16 cellular contexts compared by ENCODE assay signal in genomic region chr9:93036887-93037475, GRCh38. TPM values are rescaled to one million over a fixed set of nuclear protein-coding genes. Genes with fewer than 3 reads are reported as not detected.
DNase-seq lines count a peak whose midpoint lies in the region; ATAC-seq, FAIRE-seq and TF ChIP-seq lines count a peak whose summit lies in the region.
"Had no signal": no experiment of that assay in that cellular context is flagged by ENCODE, and none has a peak within 500 bp of the region (broad histone marks: within the 10 kb centered on the region; RNA-seq: fewer than 3 reads in every experiment).

No MANE protein-coding gene starts in this region.

- H2AK5ac ChIP-seq in neuronal stem cell (ENCODE audit: low read depth, low read length): peak overlapping the region; percentile 92

- H3K9ac ChIP-seq in GM12878 (ENCODE audit: control insufficient read depth, insufficient read depth, low read length) (no peak overlapping the region), neuronal stem cell (ENCODE audit: low read depth, low read length, poor library complexity) (no peak overlapping the region)
- H3K9ac ChIP-seq: GM23248 had no signal

- POLR2A ChIA-PET in CD8-positive, alpha-beta memory T cell (lab: Charles Lee): interaction anchor here (1.2 to 2.0 kb wide), 5 partner anchors 9 to 48 kb away, joined by 3 to 12 read pairs (median 3); no protein-coding TSS in a partner anchor
- POLR2A ChIA-PET in GM12878 (lab: Charles Lee): interaction anchor here (1.2 kb wide), 1 partner anchor 16 kb away, joined by 3 read pairs; no protein-coding TSS in a partner anchor

- H3K4me1 Mint-ChIP-seq in CD8-positive, alpha-beta memory T cell: peaks cover 33 to 78% (median 36%) of the 10 kb centered on the region in 3 donors

- no peaks in the 10 kb centered on the region for H3K27me3 ChIP-seq in CD8-positive, alpha-beta memory T cell (ENCODE audit: insufficient read depth, low read length, poor library complexity, severe bottlenecking)
- H3K27me3 ChIP-seq in H7 (ENCODE audit: control insufficient read depth, insufficient read depth, low read length) (no peaks in the 10 kb centered on the region), GM12878 (replicated peaks in 1 of 2; ENCODE audit: control insufficient read depth in 2 of 2, insufficient read depth in 2 of 2, low read length in 1 of 2) (no peaks in the 10 kb centered on the region), neuronal stem cell (ENCODE audit: control insufficient read depth in 3 of 3, insufficient read depth in 3 of 3, low read depth in 1 of 3, low read length in 3 of 3) (peaks cover 0 to 28% (median 0%) of the 10 kb centered on the region in 3 experiments)
- H3K27me3 ChIP-seq: dorsolateral prefrontal cortex had no signal

- SMC1A ChIA-PET in GM12878 (lab: Charles Lee; ENCODE audit: uncharacterized antibody, unreplicated experiment): no interaction called here

- H2AFZ ChIP-seq in GM12878 (ENCODE audit: control insufficient read depth, low read depth, low read length) (no peak overlapping the region), neuronal stem cell (ENCODE audit: low read length) (peak overlapping the region; percentile 56)
- H2AFZ ChIP-seq: GM23248 had no signal

- no peak overlapping the region for H4K8ac ChIP-seq in neuronal stem cell (ENCODE audit: low read depth, low read length)

- peak overlapping the region; percentile 7 for H2BK12ac ChIP-seq in neuronal stem cell (ENCODE audit: low read length)

- H3K23ac ChIP-seq in neuronal stem cell (ENCODE audit: low read depth, low read length, poor library complexity): peak overlapping the region; percentile 11

- no peak for FAIRE-seq in GM12878 (lab: Jason Lieb, UNC)

- TF ChIP-seq CTCF in GM12878 (IDR thresholded peaks at IDR 0.05 in 2 of 3, conservative IDR thresholded peaks at IDR 0.05 in 1 of 3; ENCODE audit: control insufficient read depth in 2 of 3, extremely low read depth in 1 of 3, insufficient read depth in 1 of 3, low read depth in 3 of 3, low read length in 3 of 3): no peak

- H4K20me1 ChIP-seq in GM12878 (ENCODE audit: control insufficient read depth, insufficient read depth): no peaks in the 10 kb centered on the region

- no peak overlapping the region for H4K91ac ChIP-seq in neuronal stem cell (ENCODE audit: low read depth, low read length, poor library complexity)

- no peaks in the 10 kb centered on the region for H3K79me2 ChIP-seq in GM12878 (ENCODE audit: control insufficient read depth, insufficient read depth, low read length)

- H3K4me1 ChIP-seq in CD8-positive, alpha-beta memory T cell (ENCODE audit: insufficient read depth, low read length): peaks cover 32% of the 10 kb centered on the region
- H3K4me1 ChIP-seq in GM12878 (ENCODE audit: control insufficient read depth, insufficient read depth, low read length): peaks cover 9% of the 10 kb centered on the region
- peaks cover 0 to 7% of the 10 kb centered on the region in 2 donors for H3K4me1 ChIP-seq in neuronal stem cell (ENCODE audit: control insufficient read depth in 2 of 2, insufficient read depth in 1 of 2, low read depth in 1 of 2, low read length in 2 of 2)

- peak overlapping the region in 6 of 8 donors; percentile 36 to 79 (median 67) for H3K27ac Mint-ChIP-seq in CD8-positive, alpha-beta memory T cell

- 48% methylated on average over 10 of the region's 13 CpGs for WGBS in GM12878 (ENCODE audit: insufficient coverage, insufficient replicate concordance, low lambda C conversion rate, missing lambda C conversion rate)
- no CpG with 5 or more reads among the region's 13 CpGs for WGBS in neuronal stem cell (ENCODE audit: extremely low coverage in 2 of 2, insufficient read length in 2 of 2, insufficient replicate concordance in 1 of 2), 2 donors

- peak overlapping the region; percentile 6 for H2BK15ac ChIP-seq in neuronal stem cell (ENCODE audit: low read length)

- H3K27ac ChIP-seq in CD8-positive, alpha-beta memory T cell (ENCODE audit: low read depth, low read length): no peak overlapping the region
- H3K27ac ChIP-seq in GM12878 (ENCODE audit: control insufficient read depth, insufficient read depth) (no peak overlapping the region), neuronal stem cell (replicated peaks; ENCODE audit: low read length) (no peak overlapping the region)
- H3K27ac ChIP-seq: GM23248 had no signal

- BruUV-seq in GM12878 (replicated peaks; lab: Mats Ljungman, UMichigan): no TSS peak

- TF ChIP-seq EP300 in GM12878 (IDR thresholded peaks at IDR 0.05; ENCODE audit: borderline replicate concordance in 1 of 2, control insufficient read depth in 1 of 2, low read depth in 2 of 2, low read length in 2 of 2): no peak

- CTCF ChIA-PET in CD8-positive, alpha-beta memory T cell (lab: Charles Lee): interaction anchor here (1.0 to 1.7 kb wide), 8 partner anchors 9 to 266 kb away, joined by 3 to 5 read pairs (median 4); no protein-coding TSS in a partner anchor
- CTCF ChIA-PET in GM12878 (lab: Yijun Ruan, JAX): interaction anchor here (1.4 to 1.7 kb wide), 2 partner anchors 23 to 33 kb away, joined by 4 to 6 read pairs; no protein-coding TSS in a partner anchor

- TF ChIP-seq POLR2A in GM12878 (IDR thresholded peaks at IDR 0.05; ENCODE audit: low read depth, low read length): peak; percentile 46; the same call in 1 of the 2 replicates

- peaks cover 20% of the 10 kb centered on the region for H3K36me3 ChIP-seq in CD8-positive, alpha-beta memory T cell (ENCODE audit: insufficient read depth, low read length)
- H3K36me3 ChIP-seq in H7 (replicated peaks; ENCODE audit: control insufficient read depth, insufficient read depth, low read length) (no peaks in the 10 kb centered on the region), GM12878 (ENCODE audit: control insufficient read depth in 2 of 2, insufficient read depth in 2 of 2, low read length in 1 of 2) (peaks cover 0 to 4% of the 10 kb centered on the region in 2 experiments), neuronal stem cell (replicated peaks in 1 of 2; ENCODE audit: control insufficient read depth in 2 of 2, insufficient read depth in 2 of 2, low read length in 2 of 2) (no peaks in the 10 kb centered on the region)

- RAD21 ChIA-PET in GM12878 (lab: Charles Lee; ENCODE audit: unreplicated experiment): no interaction called here

- H3K9me3 ChIP-seq in CD8-positive, alpha-beta memory T cell (ENCODE audit: low read length): no peaks in the 10 kb centered on the region
- H3K9me3 ChIP-seq in GM12878 (replicated peaks; ENCODE audit: control insufficient read depth, insufficient read depth, low read length) (no peaks in the 10 kb centered on the region), neuronal stem cell (replicated peaks in 1 of 2; ENCODE audit: control insufficient read depth in 2 of 2, insufficient read depth in 1 of 2, low read depth in 1 of 2, low read length in 2 of 2) (peaks cover 0 to 2% of the 10 kb centered on the region in 2 donors)

- DNase-seq in CD8-positive, alpha-beta memory T cell: no peak
- peak; percentile 78 for DNase-seq in H7
- no peak for DNase-seq in GM12878 (ENCODE audit: low read depth, low spot score)
- DNase-seq in neuronal stem cell (ENCODE audit: low spot score): no peak
- DNase-seq in left lobe of liver (ENCODE audit: low spot score): no peak
- no peak for DNase-seq in AG08395 (ENCODE audit: low spot score)
- DNase-seq in NCI-H2081 (lab: John Stamatoyannopoulos, UW): no peak
- DNase-seq: activated T-cell treated with anti-CD3 and anti-CD28 coated beads, Interleukin-2, amount 50 U/mL, for 48 hours; COR-L47; dorsolateral prefrontal cortex; GM23248; natural killer cell; NCI-H146; NCI-H510A; right cardiac atrium had no signal

- H3K27me3 Mint-ChIP-seq in CD8-positive, alpha-beta memory T cell: peaks cover 0 to 6% of the 10 kb centered on the region in 2 donors

- H3K14ac ChIP-seq in neuronal stem cell (ENCODE audit: low read length): peak overlapping the region; percentile 31

- intact Hi-C loops in GM12878 (cut with micrococcal nuclease; ENCODE audit: unreplicated experiment): no loop called here

- no peak for ATAC-seq in GM12878
- no peak for ATAC-seq in left lobe of liver
- no peak for ATAC-seq in GM19328 (IDR thresholded peaks at IDR 0.05; ENCODE audit: unreplicated experiment)

- peak overlapping the region in 2 of 7 donors; percentile 33 to 52 for H3K4me3 Mint-ChIP-seq in CD8-positive, alpha-beta memory T cell
- H3K4me3 Mint-ChIP-seq: natural killer cell had no signal

- no peak overlapping the region for H3K4ac ChIP-seq in neuronal stem cell (ENCODE audit: low read length)

- no peaks in the 10 kb centered on the region for H3K9me3 Mint-ChIP-seq in CD8-positive, alpha-beta memory T cell
- H3K9me3 Mint-ChIP-seq: natural killer cell had no signal

- peak overlapping the region; percentile 24 for H2BK5ac ChIP-seq in neuronal stem cell (ENCODE audit: low read length)

- H3K4me2 ChIP-seq in GM12878 (ENCODE audit: control insufficient read depth, insufficient read depth) (no peak overlapping the region), neuronal stem cell (ENCODE audit: insufficient read depth, low read length, poor library complexity, severe bottlenecking) (no peak overlapping the region)

- H2BK120ac ChIP-seq in neuronal stem cell (ENCODE audit: low read depth, low read length): no peak overlapping the region

- peaks cover 2% of the 10 kb centered on the region for H3K79me1 ChIP-seq in neuronal stem cell (ENCODE audit: low read depth, low read length)

- peak overlapping the region; percentile 94 for H3K18ac ChIP-seq in neuronal stem cell (ENCODE audit: low read length)

- H3K36me3 Mint-ChIP-seq in CD8-positive, alpha-beta memory T cell: peaks cover 0 to 51% (median 3%) of the 10 kb centered on the region in 3 donors
- H3K36me3 Mint-ChIP-seq: natural killer cell had no signal

- in situ Hi-C loops in GM12878 (cut with MboI): no loop called here

- H3K4me3 ChIP-seq in CD8-positive, alpha-beta memory T cell (ENCODE audit: low read length): no peak overlapping the region
- H3K4me3 ChIP-seq in H7 (ENCODE audit: insufficient read depth, low read depth, low read length): no peak overlapping the region
- no peak overlapping the region for H3K4me3 ChIP-seq in GM12878
- peak overlapping the region in 1 of 2 donors; percentile 17 for H3K4me3 ChIP-seq in neuronal stem cell (ENCODE audit: low read length in 2 of 2)
- H3K4me3 ChIP-seq: dorsolateral prefrontal cortex, GM23248 had no signal

- no peak for TF ChIP-seq RAD21 in GM12878 (IDR thresholded peaks at IDR 0.05; ENCODE audit: insufficient read depth, low read depth, low read length)

RNA-seq across cellular contexts. Expression of gene SUSD3, which starts 21.5 kb away (rescaled TPM):
- 10 to 100 TPM; 11.3 to 12.3 TPM for total RNA-seq in CD8-positive, alpha-beta memory T cell
- polyA plus RNA-seq in CD8-positive, alpha-beta memory T cell: 103 TPM
- 20.3 and 25.1 TPM in 2 replicates for total RNA-seq in H7 (2014; rRNA removed; shearing (Covaris generic))
- total RNA-seq in GM12878 (2013; cell fraction: nucleolus; rRNA removed): 27.9 and 29.6 TPM in 2 replicates
- total RNA-seq in GM12878 (2014; rRNA removed): 61.6 and 65.6 TPM in 2 replicates
- total RNA-seq in GM12878 (2014; rRNA removed; fragmentation: Illumina TruSeq; extraction: Trizol): 26.9 and 29.8 TPM in 2 replicates
- total RNA-seq in GM12878 (2021): 37.6 and 39.8 TPM in 2 replicates
- polyA plus RNA-seq in GM12878 (2011; ENCODE audit: low read depth): 15.3 TPM
- 60.0 and 92.0 TPM in 2 replicates for polyA plus RNA-seq in GM12878 (2011; rRNA removed)
- polyA plus RNA-seq in GM12878 (2011; cell fraction: cytosol; rRNA removed): 129 and 170 TPM in 2 replicates
- polyA plus RNA-seq in GM12878 (2011; cell fraction: nucleus; rRNA removed): 83.1 and 109 TPM in 2 replicates
- polyA plus RNA-seq in GM12878 (2012): 25.7 and 33.6 TPM in 2 replicates
- polyA plus RNA-seq in GM12878 (2014; fragmentation: Illumina TruSeq; extraction: Trizol): 5.4 and 14.1 TPM in 2 replicates
- polyA plus RNA-seq in GM12878 (2014; fragmentation: Nextera tagmentation; extraction: Ambion mirVana): 10 to 100 TPM in 1 of 2 experiments, 1 to 10 TPM in 1; 2.5 to 15.1 TPM
- 72.4 and 79.6 TPM in 2 replicates for polyA plus RNA-seq in GM12878 (2014; rRNA removed)
- polyA plus RNA-seq in GM12878 (2016; fragmentation: Nextera tagmentation; extraction: Ambion mirVana): 10 to 100 TPM; 30.9 to 31.3 TPM
- polyA minus RNA-seq in GM12878 (2011; rRNA and poly(A)+ RNA removed): 46.4 and 91.1 TPM in 2 replicates
- 31.3 and 42.8 TPM in 2 replicates for polyA minus RNA-seq in GM12878 (2011; cell fraction: cytosol; rRNA and poly(A)+ RNA removed)
- 11.1 and 14.0 TPM in 2 replicates for polyA minus RNA-seq in GM12878 (2011; cell fraction: nucleus; rRNA and poly(A)+ RNA removed)
- 1.9 TPM for polyA plus RNA-seq in neuronal stem cell (2013, experiment 1 of 2)
- polyA plus RNA-seq in neuronal stem cell (2013, experiment 2 of 2): 2.0 TPM
- total RNA-seq in left lobe of liver: 49.7 TPM
- polyA plus RNA-seq: GM23248 had no signal

RNA-seq across cellular contexts. Expression of gene CARD19, which starts 59.0 kb away (rescaled TPM):
- total RNA-seq in CD8-positive, alpha-beta memory T cell: 10 to 100 TPM; 43.2 to 43.6 TPM
- 66.4 TPM for polyA plus RNA-seq in CD8-positive, alpha-beta memory T cell
- total RNA-seq in H7 (2014; rRNA removed; shearing (Covaris generic)): 46.5 and 69.8 TPM in 2 replicates
- 9.7 and 10.4 TPM in 2 replicates for total RNA-seq in GM12878 (2013; cell fraction: nucleolus; rRNA removed)
- total RNA-seq in GM12878 (2014; rRNA removed) (40.8 and 41.6 TPM in 2 replicates), GM12878 (2014; rRNA removed; fragmentation: Illumina TruSeq; extraction: Trizol) (12.0 and 13.3 TPM in 2 replicates), GM12878 (2021) (21.6 and 21.8 TPM in 2 replicates), left lobe of liver (8.5 TPM)
- polyA plus RNA-seq in GM12878 (2011; ENCODE audit: low read depth): 4.0 TPM
- polyA plus RNA-seq in GM12878 (2011; rRNA removed) (8.6 and 18.3 TPM in 2 replicates), GM12878 (2014; fragmentation: Illumina TruSeq; extraction: Trizol) (0.49 and 6.3 TPM in 2 replicates), GM12878 (2014; fragmentation: Nextera tagmentation; extraction: Ambion mirVana) (1 to 10 TPM in 1 of 2 experiments, under 1 TPM in 1; 0.61 to 3.3 TPM), GM12878 (2014; rRNA removed) (38.8 and 44.1 TPM in 2 replicates), GM12878 (2016; fragmentation: Nextera tagmentation; extraction: Ambion mirVana) (10 to 100 TPM; 23.3 to 27.7 TPM)
- polyA plus RNA-seq in GM12878 (2011; cell fraction: cytosol; rRNA removed): 34.4 and 49.8 TPM in 2 replicates
- polyA plus RNA-seq in GM12878 (2011; cell fraction: nucleus; rRNA removed): 47.7 and 53.9 TPM in 2 replicates
- polyA plus RNA-seq in GM12878 (2012): 11.9 and 12.2 TPM in 2 replicates
- 7.7 and 10.7 TPM in 2 replicates for polyA minus RNA-seq in GM12878 (2011; rRNA and poly(A)+ RNA removed)
- polyA minus RNA-seq in GM12878 (2011; cell fraction: cytosol; rRNA and poly(A)+ RNA removed): 6.0 and 6.9 TPM in 2 replicates
- polyA minus RNA-seq in GM12878 (2011; cell fraction: nucleus; rRNA and poly(A)+ RNA removed): 6.8 and 12.7 TPM in 2 replicates
- 23.2 TPM for polyA plus RNA-seq in neuronal stem cell (2013, experiment 1 of 2)
- polyA plus RNA-seq in neuronal stem cell (2013, experiment 2 of 2): 20.4 TPM
